Comparison of ENCODE assay signal across 17 cellular contexts in the genomic region with DNA sequence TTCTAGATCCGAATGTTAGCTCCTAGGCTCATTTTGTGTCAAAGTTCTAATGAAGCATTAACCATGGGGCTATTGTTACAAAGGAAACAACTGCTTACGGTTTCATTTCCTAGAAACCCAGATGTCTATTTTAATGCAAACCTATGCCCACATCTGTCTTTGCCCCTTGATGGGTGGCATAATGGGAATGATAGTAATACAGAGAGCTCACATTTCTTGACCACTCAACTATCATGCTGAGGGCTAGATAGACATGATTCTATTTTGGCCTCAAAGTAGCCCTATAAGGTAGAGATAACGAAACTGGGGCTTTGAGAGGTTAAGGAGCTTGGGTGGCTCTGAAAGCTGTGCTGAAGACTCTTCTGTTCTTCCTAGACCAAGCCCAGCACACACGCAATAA. TPM values are rescaled to one million over a fixed set of nuclear protein-coding genes. Genes with fewer than 3 reads are reported as not detected.
DNase-seq lines count a peak whose midpoint lies in the region; ATAC-seq, FAIRE-seq and TF ChIP-seq lines count a peak whose summit lies in the region.
"Had no signal": no experiment of that assay in that cellular context is flagged by ENCODE, and none has a peak within 500 bp of the region (broad histone marks: within the 10 kb centered on the region; RNA-seq: fewer than 3 reads in every experiment).

No MANE protein-coding gene starts in this region.

- no peaks in the 10 kb centered on the region for H3K27me3 Mint-ChIP-seq in activated B cell treated with CpG ODN at 0.5 μM for 24 hours

- no peak overlapping the region for H3K4me3 ChIP-seq in foreskin fibroblast (ENCODE audit: low read depth in 1 of 2, low read length in 2 of 2)
- H3K4me3 ChIP-seq in sigmoid colon = no peak overlapping the region
- H3K4me3 ChIP-seq: MG63 had no signal

- H3K4me3 Mint-ChIP-seq in activated B cell treated with CpG ODN at 0.5 μM for 24 hours = peak overlapping the region; percentile 84

- intact Hi-C loops in activated B cell treated with CpG ODN at 0.5 μM for 24 hours (cut with micrococcal nuclease) (no loop called here), posterior cingulate gyrus (cut with DNase I) (no loop called here), sigmoid colon (cut with DNase I) (no loop called here)

- FAIRE-seq in D721Med (lab: Jason Lieb, UNC) = no peak
- FAIRE-seq: islet of Langerhans had no signal

- H3K36me3 ChIP-seq in sigmoid colon = no peaks in the 10 kb centered on the region
- H3K36me3 ChIP-seq: BE2C, MG63 had no signal

- peaks cover 14% of the 10 kb centered on the region for H3K36me3 Mint-ChIP-seq in activated B cell treated with CpG ODN at 0.5 μM for 24 hours (ENCODE audit: low read depth)

- POLR2A ChIA-PET in activated B cell treated with CpG ODN at 0.5 μM for 24 hours (lab: Charles Lee) = interaction anchor here (0.6 kb wide), 2 partner anchors 100 to 106 kb away, joined by 3 to 4 read pairs; partner anchors contain the start of gene TMSB4X

- H3K27ac Mint-ChIP-seq in activated B cell treated with CpG ODN at 0.5 μM for 24 hours = peak overlapping the region; percentile 95

- peaks cover 0 to 13% (median 5%) of the 10 kb centered on the region in 4 donors for H3K4me1 ChIP-seq in sigmoid colon
- H3K4me1 ChIP-seq: BE2C had no signal

- WGBS in sigmoid colon, 2 donors = 79 to 93% methylated on average over 4 of the region's 4 CpGs

- TF ChIP-seq CTCF in activated B cell treated with CpG ODN at 0.5 μM for 24 hours (IDR thresholded peaks at IDR 0.05) = no peak
- no peak for TF ChIP-seq CTCF in foreskin fibroblast (IDR thresholded peaks at IDR 0.05; ENCODE audit: low read depth, low read length)
- no peak for TF ChIP-seq CTCF in D721Med (IDR thresholded peaks at IDR 0.05; ENCODE audit: insufficient read depth, missing control alignments)
- no peak for TF ChIP-seq CTCF in sigmoid colon (IDR thresholded peaks at IDR 0.05)

- no peaks in the 10 kb centered on the region for H3K27me3 ChIP-seq in sigmoid colon
- H3K27me3 ChIP-seq: BE2C, MG63 had no signal

- ATAC-seq in GM18517 (IDR thresholded peaks at IDR 0.05; ENCODE audit: unreplicated experiment) (peak; percentile 59), GM21526 (IDR thresholded peaks at IDR 0.05; ENCODE audit: low FRiP score, unreplicated experiment) (peak; percentile 44), HG03108 (IDR thresholded peaks at IDR 0.05; ENCODE audit: unreplicated experiment) (peak; percentile 46), activated B cell treated with CpG ODN at 0.5 μM for 24 hours (ENCODE audit: low read depth) (peak; percentile 26)

- DNase-seq in activated B cell treated with CpG ODN at 0.5 μM for 24 hours (no peak), foreskin fibroblast (no peak), D721Med (ENCODE audit: insufficient read length, low spot score) (no peak), posterior cingulate gyrus (no peak), sigmoid colon (no peak)
- DNase-seq: BE2C; MG63; NCI-H446 treated with DMSO at 0.1 percent for 48 hours; SHP77; stimulated activated CD4-positive, alpha-beta T cell treated with anti-CD3 and anti-CD28 coated beads, Interleukin-4, amount 100 ng/mL, for 1 hour had no signal

- H3K9me3 Mint-ChIP-seq in activated B cell treated with CpG ODN at 0.5 μM for 24 hours = no peaks in the 10 kb centered on the region

- peaks cover 75% of the 10 kb centered on the region for H3K4me1 Mint-ChIP-seq in activated B cell treated with CpG ODN at 0.5 μM for 24 hours

- no peak for TF ChIP-seq POLR2A in sigmoid colon (IDR thresholded peaks at IDR 0.05)

- no peak overlapping the region for H3K27ac ChIP-seq in sigmoid colon
- H3K27ac ChIP-seq: HL-60 had no signal

- CTCF ChIA-PET in activated B cell treated with CpG ODN at 0.5 μM for 24 hours (lab: Charles Lee) = no interaction called here

- TF ChIP-seq EP300 in sigmoid colon (IDR thresholded peaks at IDR 0.05) = no peak

- H3K9me3 ChIP-seq in sigmoid colon = no peaks in the 10 kb centered on the region
- H3K9me3 ChIP-seq: BE2C, MG63 had no signal

RNA-seq across cellular contexts. Expression of gene TLR7, which starts 1.9 kb away (rescaled TPM):
- total RNA-seq in activated B cell treated with CpG ODN at 0.5 μM for 24 hours = 4.6 and 5.4 TPM in 2 replicates
- under 1 TPM; 0.28 to 0.71 (median 0.52) TPM for total RNA-seq in sigmoid colon
- polyA plus RNA-seq in sigmoid colon = 1 to 10 TPM in 2 of 3 donors, under 1 TPM in 1; under 0.01 to 2.3 (median 1.4) TPM
- total RNA-seq: fibroblast of villous mesenchyme, pulmonary artery endothelial cell had no signal

RNA-seq across cellular contexts. Expression of gene TLR8, which starts 37.7 kb away (rescaled TPM):
- 0.20 and 0.22 TPM in 2 replicates for total RNA-seq in activated B cell treated with CpG ODN at 0.5 μM for 24 hours
- 1 to 10 TPM in 3 of 4 donors, under 1 TPM in 1; 0.28 to 3.0 (median 2.7) TPM for total RNA-seq in sigmoid colon
- 1 to 10 TPM in 2 of 3 donors, under 1 TPM in 1; 0.60 to 1.7 (median 1.4) TPM for polyA plus RNA-seq in sigmoid colon
- total RNA-seq: fibroblast of villous mesenchyme, pulmonary artery endothelial cell had no signal
